In genomic region chr5:172901012-172901780, GRCh38 we compare ENCODE assay signal across 10 cellular contexts. TPM values are rescaled to one million over a fixed set of nuclear protein-coding genes. Genes with fewer than 3 reads are reported as not detected.
A peak's percentile ranks its signal among the peaks of the same experiment; 100 is the strongest.
DNase-seq lines count a peak whose midpoint lies in the region; ATAC-seq and TF ChIP-seq lines count a peak whose summit lies in the region.
"Had no signal": no experiment of that assay in that cellular context is flagged by ENCODE, and none has a peak within 500 bp of the region (broad histone marks: within the 10 kb centered on the region; RNA-seq: fewer than 3 reads in every experiment).

No MANE protein-coding gene starts in this region.

- ATAC-seq in Right ventricle myocardium inferior: peak; percentile 35
- peak; percentile 1 for ATAC-seq in omental fat pad (ENCODE audit: low FRiP score)
- ATAC-seq in GM18868 (IDR thresholded peaks at IDR 0.05; ENCODE audit: unreplicated experiment): no peak
- ATAC-seq in HG03095 (IDR thresholded peaks at IDR 0.05; ENCODE audit: unreplicated experiment): no peak

- H3K4me3 ChIP-seq in SJSA1: peak overlapping the region; percentile 8

- no peaks in the 10 kb centered on the region for H3K27me3 Mint-ChIP-seq in activated naive CD4-positive, alpha-beta T cell treated with anti-CD3 and anti-CD28 coated beads, Interleukin-2, amount 10 ng/mL, durations not matched to agents 7 days and 5 days
- H3K27me3 Mint-ChIP-seq: CD4-positive, CD25-positive, alpha-beta regulatory T cell had no signal

- no peaks in the 10 kb centered on the region for H3K27me3 ChIP-seq in SJSA1 (replicated peaks)

- peaks cover 15% of the 10 kb centered on the region for H3K4me1 Mint-ChIP-seq in activated naive CD4-positive, alpha-beta T cell treated with anti-CD3 and anti-CD28 coated beads, Interleukin-2, amount 10 ng/mL, durations not matched to agents 7 days and 5 days

- CTCF ChIA-PET in activated naive CD4-positive, alpha-beta T cell treated with anti-CD3 and anti-CD28 coated beads, Interleukin-2, amount 10 ng/mL, durations not matched to agents 7 days and 5 days (lab: Charles Lee): interaction anchor here (0.6 kb wide), 1 partner anchor 735 kb away, joined by 3 read pairs; no protein-coding TSS in a partner anchor

- in situ Hi-C loops in ACHN (cut with HindIII; ENCODE audit: low pct_ligation_motif_present, low pct_unique_long_range_greater_than_20kb, low sequenced_read_pairs): no loop called here

- no peak for TF ChIP-seq CTCF in omental fat pad (IDR thresholded peaks at IDR 0.05)

- no peak overlapping the region for H3K4me3 Mint-ChIP-seq in activated naive CD4-positive, alpha-beta T cell treated with anti-CD3 and anti-CD28 coated beads, Interleukin-2, amount 10 ng/mL, durations not matched to agents 7 days and 5 days
- H3K4me3 Mint-ChIP-seq: CD4-positive, CD25-positive, alpha-beta regulatory T cell had no signal

- no peak overlapping the region for H3K27ac Mint-ChIP-seq in activated naive CD4-positive, alpha-beta T cell treated with anti-CD3 and anti-CD28 coated beads, Interleukin-2, amount 10 ng/mL, durations not matched to agents 7 days and 5 days

- peaks cover 55% of the 10 kb centered on the region for H3K36me3 ChIP-seq in SJSA1

- peaks cover 10% of the 10 kb centered on the region for H3K36me3 Mint-ChIP-seq in activated naive CD4-positive, alpha-beta T cell treated with anti-CD3 and anti-CD28 coated beads, Interleukin-2, amount 10 ng/mL, durations not matched to agents 7 days and 5 days

- intact Hi-C loops in Right ventricle myocardium inferior (cut with DNase I): no loop called here

- H3K4me1 ChIP-seq in SJSA1 (replicated peaks): peaks cover 96% of the 10 kb centered on the region

- H3K9me3 Mint-ChIP-seq in activated naive CD4-positive, alpha-beta T cell treated with anti-CD3 and anti-CD28 coated beads, Interleukin-2, amount 10 ng/mL, durations not matched to agents 7 days and 5 days: no peaks in the 10 kb centered on the region
- H3K9me3 Mint-ChIP-seq: CD4-positive, CD25-positive, alpha-beta regulatory T cell had no signal

- no peaks in the 10 kb centered on the region for H3K9me3 ChIP-seq in SJSA1 (replicated peaks)

- H3K27ac ChIP-seq in SJSA1: peak overlapping the region; percentile 95

- DNase-seq in ACHN: peak; percentile 90
- DNase-seq in SJSA1 (ENCODE audit: low read depth in 1 of 2, low spot score in 2 of 2): peak; percentile 98
- DNase-seq in Right ventricle myocardium inferior (ENCODE audit: missing footprints): no peak
- no peak for DNase-seq in omental fat pad (ENCODE audit: low spot score)
- no peak for DNase-seq in SKM-1 treated with dmso at 0.1 percent for 144 hours (lab: John Stamatoyannopoulos, UW; ENCODE audit: unreplicated experiment)
- DNase-seq in activated naive CD4-positive, alpha-beta T cell treated with anti-CD3 and anti-CD28 coated beads, Interleukin-2, amount 10 ng/mL, durations not matched to agents 7 days and 5 days: no peak
- DNase-seq: activated CD4-positive, alpha-beta T cell treated with anti-CD3 and anti-CD28 coated beads for 4 hours; CD4-positive, CD25-positive, alpha-beta regulatory T cell had no signal

RNA-seq across cellular contexts. Expression of gene RPL26L1, which starts 58.0 kb away (rescaled TPM):
- 167 and 184 TPM in 2 replicates for total RNA-seq in SJSA1 (2014; rRNA removed; shearing (Covaris generic))
- total RNA-seq in Right ventricle myocardium inferior (23.9 TPM), omental fat pad (10 to 100 TPM; 20.5 to 29.1 (median 26.1) TPM)

Comparison
In these comparisons a context has a peak if more than half of its experiments do, and no peak if none do; other contexts are left out.
1. DNase-seq: peak in ACHN (single experiment) and SJSA1 (2 of 2); none in Right ventricle myocardium inferior (single experiment), omental fat pad (single experiment), SKM-1 treated with dmso at 0.1 percent for 144 hours (single experiment) and activated naive CD4-positive, alpha-beta T cell treated with anti-CD3 and anti-CD28 coated beads, Interleukin-2, amount 10 ng/mL, durations not matched to agents 7 days and 5 days (single experiment).
2. ATAC-seq: peak in Right ventricle myocardium inferior (single experiment) and omental fat pad (single experiment); none in GM18868 (single experiment) and HG03095 (single experiment).